Comparison of ENCODE assay signal across 22 cellular contexts in genomic region chr3:84806958-84807357, GRCh38.
"Had no signal": no experiment of that assay in that cellular context is flagged by ENCODE, and none has a peak within 500 bp of the region (broad histone marks: within the 10 kb centered on the region; RNA-seq: fewer than 3 reads in every experiment).

No MANE protein-coding gene starts in this region.

- H3K4me1 ChIP-seq: esophagus muscularis mucosa, foreskin keratinocyte, gastroesophageal sphincter, heart left ventricle, left lung, lower lobe of right lung had no signal

- FAIRE-seq: colon, endothelial cell of umbilical vein, frontal cortex, islet of Langerhans, keratinocyte had no signal

- DNase-seq: dermis blood vessel endothelial cell; dorsolateral prefrontal cortex; effector CD4-positive, alpha-beta T cell; effector memory CD4-positive, alpha-beta T cell; foreskin keratinocyte; heart left ventricle; left cardiac atrium; left lung; left ventricle myocardium superior; lower lobe of right lung; mesenchymal stem cell; mucosa of descending colon; naive B cell had no signal

- H3K27ac ChIP-seq: coronary artery, dorsolateral prefrontal cortex, esophagus muscularis mucosa, foreskin keratinocyte, gastroesophageal sphincter, heart left ventricle, hepatocyte, left lung, lower lobe of right lung had no signal

- H3K36me3 ChIP-seq: esophagus muscularis mucosa, gastroesophageal sphincter, heart left ventricle, left lung, lower lobe of right lung had no signal

- H3K27me3 ChIP-seq: dorsolateral prefrontal cortex, esophagus muscularis mucosa, foreskin keratinocyte, gastroesophageal sphincter, heart left ventricle, hepatocyte, left lung had no signal

- H3K4me3 ChIP-seq: coronary artery, dorsolateral prefrontal cortex, esophagus muscularis mucosa, gastroesophageal sphincter, heart left ventricle, hepatocyte, left lung, lower lobe of right lung, mucosa of descending colon had no signal

- H3K4me2 ChIP-seq: hepatocyte had no signal

- ATAC-seq: foreskin keratinocyte, gastroesophageal sphincter, heart left ventricle, left cardiac atrium, left lung, left ventricle myocardium superior, lower lobe of right lung, mucosa of descending colon had no signal

- H3K79me2 ChIP-seq: hepatocyte had no signal

- H2AFZ ChIP-seq: hepatocyte had no signal

- H3K9me3 ChIP-seq: esophagus muscularis mucosa, lower lobe of right lung had no signal
